In genomic region chr9:120403543-120403856, GRCh38 we compare ENCODE assay signal across 1 cellular context.
A peak's percentile ranks its signal among the peaks of the same experiment; 100 is the strongest.
TF ChIP-seq lines count a peak whose summit lies in the region.

No MANE protein-coding gene starts in this region.

TF ChIP-seq in IMR-90, 13 proteins besides CTCF, POLR2A, EP300 and RAD21:
- TF ChIP-seq MAFK (IDR thresholded peaks at IDR 0.05; ENCODE audit: low read depth, low read length) (peak; percentile 50; the same call in 1 of the 2 replicates), SMC3 (IDR thresholded peaks at IDR 0.05; ENCODE audit: low read depth, low read length) (no peak), BHLHE40 (IDR thresholded peaks at IDR 0.05; ENCODE audit: low read depth, low read length) (no peak), NFE2L2 (IDR thresholded peaks at IDR 0.05; ENCODE audit: low read depth, low read length) (peak; percentile 96), CEBPB (IDR thresholded peaks at IDR 0.05; ENCODE audit: low read depth, low read length) (no peak), RFX5 (IDR thresholded peaks at IDR 0.05; ENCODE audit: low read depth, low read length) (no peak), USF2 (IDR thresholded peaks at IDR 0.05; ENCODE audit: low read depth, low read length) (no peak), RCOR1 (IDR thresholded peaks at IDR 0.05; ENCODE audit: insufficient replicate concordance, low read length) (no peak), MAZ (IDR thresholded peaks at IDR 0.05; ENCODE audit: borderline replicate concordance, low read depth, low read length) (no peak), CHD1 (IDR thresholded peaks at IDR 0.05; ENCODE audit: low read depth, low read length) (no peak), ELK1 (IDR thresholded peaks at IDR 0.05; ENCODE audit: borderline replicate concordance, low read depth, low read length) (no peak), MXI1 (IDR thresholded peaks at IDR 0.05; ENCODE audit: borderline replicate concordance, low read depth, low read length) (no peak; the same call in 1 of the 2 replicates), FOS (IDR thresholded peaks at IDR 0.05; ENCODE audit: low read depth, low read length) (0 out of 2 replicates have a peak, but pooled peaks have one; percentile 61)
